ENCODE assay signal across 17 cellular contexts in genomic region chr2:11581129-11581796, GRCh38.
"Had no signal": no experiment of that assay in that cellular context is flagged by ENCODE, and none has a peak within 500 bp of the region (broad histone marks: within the 10 kb centered on the region; RNA-seq: fewer than 3 reads in every experiment).

No MANE protein-coding gene starts in this region.

- H3K4me1 Mint-ChIP-seq: central memory CD8-positive, alpha-beta T cell had no signal

- DNase-seq: activated CD4-positive, alpha-beta T cell treated with anti-CD3 and anti-CD28 coated beads for 48 hours; activated CD4-positive, CD25-positive, alpha-beta regulatory T cell; activated CD8-positive, alpha-beta T cell treated with anti-CD3 and anti-CD28 coated beads for 36 hours; activated naive CD4-positive, alpha-beta T cell treated with anti-CD3 and anti-CD28 coated beads for 36 hours; activated T-cell treated with anti-CD3 and anti-CD28 coated beads, Interleukin-2, amount 50 U/mL, for 1 hour; brain microvascular endothelial cell; colonic mucosa; endodermal cell; heart right ventricle; left lung; nephron progenitor cell; stimulated activated CD4-positive, alpha-beta T cell treated with anti-CD3 and anti-CD28 coated beads, Interleukin-4, amount 100 ng/mL, for 1 hour; upper lobe of right lung had no signal

- ATAC-seq: activated CD8-positive, alpha-beta T cell treated with anti-CD3 and anti-CD28 coated beads for 36 hours; heart right ventricle; left lung; upper lobe of right lung had no signal

- H3K9me3 ChIP-seq: colonic mucosa, heart right ventricle, left lung, right atrium auricular region, upper lobe of right lung had no signal

- H3K4me1 ChIP-seq: colonic mucosa, upper lobe of right lung had no signal

- H3K4me3 Mint-ChIP-seq: activated CD8-positive, alpha-beta T cell treated with anti-CD3 and anti-CD28 coated beads for 36 hours; activated naive CD4-positive, alpha-beta T cell treated with anti-CD3 and anti-CD28 coated beads for 36 hours; central memory CD8-positive, alpha-beta T cell; endodermal cell; nephron progenitor cell had no signal

- H3K27me3 Mint-ChIP-seq: central memory CD8-positive, alpha-beta T cell had no signal

- H3K9me3 Mint-ChIP-seq: activated CD8-positive, alpha-beta T cell treated with anti-CD3 and anti-CD28 coated beads for 36 hours; activated naive CD4-positive, alpha-beta T cell treated with anti-CD3 and anti-CD28 coated beads for 36 hours; central memory CD8-positive, alpha-beta T cell; endodermal cell; nephron progenitor cell had no signal

- H3K36me3 ChIP-seq: brain microvascular endothelial cell, colonic mucosa, heart right ventricle, left lung, right atrium auricular region, upper lobe of right lung had no signal

- H3K27ac ChIP-seq: brain microvascular endothelial cell, colonic mucosa, epithelial cell of prostate, left lung, right atrium auricular region, upper lobe of right lung had no signal

- H3K4me3 ChIP-seq: colonic mucosa, heart right ventricle, left lung, right atrium auricular region, skin epidermis, upper lobe of right lung had no signal

- H3K27me3 ChIP-seq: brain microvascular endothelial cell, colonic mucosa, heart right ventricle, left lung, right atrium auricular region, upper lobe of right lung had no signal

- H3K27ac Mint-ChIP-seq: activated CD8-positive, alpha-beta T cell treated with anti-CD3 and anti-CD28 coated beads for 36 hours; activated naive CD4-positive, alpha-beta T cell treated with anti-CD3 and anti-CD28 coated beads for 36 hours; endodermal cell; nephron progenitor cell had no signal
